Comparison of ENCODE assay signal across 12 cellular contexts in genomic region chr9:750264-750967, GRCh38.
DNase-seq lines count a peak whose midpoint lies in the region; ATAC-seq and TF ChIP-seq lines count a peak whose summit lies in the region.
"Had no signal": no experiment of that assay in that cellular context is flagged by ENCODE, and none has a peak within 500 bp of the region (broad histone marks: within the 10 kb centered on the region; RNA-seq: fewer than 3 reads in every experiment).

No MANE protein-coding gene starts in this region.

- H3K36me3 Mint-ChIP-seq in CD8-positive, alpha-beta memory T cell: no peaks in the 10 kb centered on the region

- intact Hi-C loops in heart right ventricle (cut with DNase I): no loop called here
- intact Hi-C loops in left cardiac atrium (cut with DNase I): loop anchor here in 1 of 2 donors (5.0 kb wide), 1 partner anchor 53 kb away; no protein-coding TSS in a partner anchor
- intact Hi-C loops in vagina (cut with DNase I): loop anchor here (2.0 kb wide), 1 partner anchor 206 kb away; no protein-coding TSS in a partner anchor

- 75 to 77% methylated on average over 7 of the region's 7 CpGs for WGBS in heart right ventricle, 2 donors

- peaks cover 0 to 4% of the 10 kb centered on the region in 2 donors for H3K27me3 Mint-ChIP-seq in CD8-positive, alpha-beta memory T cell

- H3K9me3 ChIP-seq in heart right ventricle (no peaks in the 10 kb centered on the region), vagina (no peaks in the 10 kb centered on the region)
- H3K9me3 ChIP-seq in CD8-positive, alpha-beta memory T cell (ENCODE audit: low read length): no peaks in the 10 kb centered on the region

- peaks cover 0 to 43% (median 7%) of the 10 kb centered on the region in 9 donors for H3K36me3 ChIP-seq in heart right ventricle
- H3K36me3 ChIP-seq in vagina: peaks cover 0 to 8% of the 10 kb centered on the region in 2 donors
- no peaks in the 10 kb centered on the region for H3K36me3 ChIP-seq in CD8-positive, alpha-beta memory T cell (ENCODE audit: insufficient read depth, low read length)

- no peaks in the 10 kb centered on the region for H3K27me3 ChIP-seq in heart right ventricle
- H3K27me3 ChIP-seq in vagina: no peaks in the 10 kb centered on the region
- H3K27me3 ChIP-seq in CD8-positive, alpha-beta memory T cell (ENCODE audit: insufficient read depth, low read length, poor library complexity, severe bottlenecking): no peaks in the 10 kb centered on the region

- peaks cover 28 to 45% (median 45%) of the 10 kb centered on the region in 3 donors for H3K4me1 Mint-ChIP-seq in CD8-positive, alpha-beta memory T cell

- peak overlapping the region in 2 of 7 donors; percentile 53 to 68 for H3K4me3 Mint-ChIP-seq in CD8-positive, alpha-beta memory T cell
- H3K4me3 Mint-ChIP-seq: endodermal cell had no signal

- H3K4me1 ChIP-seq in heart right ventricle (peaks cover under 1 to 54% (median 37%) of the 10 kb centered on the region in 9 donors), vagina (peaks cover 44% of the 10 kb centered on the region)
- H3K4me1 ChIP-seq in CD8-positive, alpha-beta memory T cell (ENCODE audit: insufficient read depth, low read length): peaks cover 32% of the 10 kb centered on the region

- peak in 5 of 8 donors; percentile 7 to 42 (median 18) for ATAC-seq in heart right ventricle
- ATAC-seq in left cardiac atrium: no peak
- ATAC-seq in HG02884 (IDR thresholded peaks at IDR 0.05; ENCODE audit: unreplicated experiment): no peak

- H3K27ac Mint-ChIP-seq in CD8-positive, alpha-beta memory T cell: peak overlapping the region in 3 of 8 donors; percentile 5 to 70 (median 21)
- H3K27ac Mint-ChIP-seq: endodermal cell had no signal

- TF ChIP-seq POLR2A in vagina (IDR thresholded peaks at IDR 0.05): no peak

- H3K4me3 ChIP-seq in heart right ventricle (no peak overlapping the region), vagina (no peak overlapping the region)
- no peak overlapping the region for H3K4me3 ChIP-seq in CD8-positive, alpha-beta memory T cell (ENCODE audit: low read length)
- H3K4me3 ChIP-seq: skin epidermis had no signal

- H3K27ac ChIP-seq in heart right ventricle: peak overlapping the region; percentile 15 to 73 (median 58)
- H3K27ac ChIP-seq in vagina: peak overlapping the region; percentile 67
- no peak overlapping the region for H3K27ac ChIP-seq in CD8-positive, alpha-beta memory T cell (ENCODE audit: low read depth, low read length)

- TF ChIP-seq CTCF in heart right ventricle (IDR thresholded peaks at IDR 0.05) (no peak), vagina (IDR thresholded peaks at IDR 0.05) (no peak)

- H3K9me3 Mint-ChIP-seq in CD8-positive, alpha-beta memory T cell: no peaks in the 10 kb centered on the region

- CTCF ChIA-PET in CD8-positive, alpha-beta memory T cell (lab: Charles Lee): interaction anchor here (1.7 kb wide), 1 partner anchor 9 kb away, joined by 3 read pairs; no protein-coding TSS in a partner anchor

- POLR2A ChIA-PET in CD8-positive, alpha-beta memory T cell (lab: Charles Lee): no interaction called here

- no peak for DNase-seq in heart right ventricle
- DNase-seq in left cardiac atrium: no peak
- DNase-seq in NCI-H2171 treated with DMSO at 0.1 percent for 48 hours (lab: John Stamatoyannopoulos, UW): peak; percentile 92
- peak; percentile 40 for DNase-seq in germinal center (ENCODE audit: low spot score)
- DNase-seq in vagina (ENCODE audit: extremely low spot score in 2 of 2): peak in 1 of 2 donors; percentile 70
- no peak for DNase-seq in CD8-positive, alpha-beta memory T cell
- DNase-seq in activated CD4-positive, alpha-beta T cell treated with anti-CD3 and anti-CD28 coated beads for 48 hours: no peak
- DNase-seq: activated T-cell treated with anti-CD3 and anti-CD28 coated beads, Interleukin-2, amount 50 U/mL, for 48 hours; endodermal cell; kidney had no signal

Comparison
In these comparisons a context has a peak if more than half of its experiments do, and no peak if none do; other contexts are left out.
1. ATAC-seq: peak in heart right ventricle (5 of 8); none in left cardiac atrium (0 of 2) and HG02884 (single experiment).
2. DNase-seq: peak in NCI-H2171 treated with DMSO at 0.1 percent for 48 hours (single experiment) and germinal center (single experiment); none in heart right ventricle (0 of 2), left cardiac atrium (single experiment), CD8-positive, alpha-beta memory T cell (0 of 5) and activated CD4-positive, alpha-beta T cell treated with anti-CD3 and anti-CD28 coated beads for 48 hours (single experiment).